Comparison of ENCODE assay signal across 16 cellular contexts in the genomic region with DNA sequence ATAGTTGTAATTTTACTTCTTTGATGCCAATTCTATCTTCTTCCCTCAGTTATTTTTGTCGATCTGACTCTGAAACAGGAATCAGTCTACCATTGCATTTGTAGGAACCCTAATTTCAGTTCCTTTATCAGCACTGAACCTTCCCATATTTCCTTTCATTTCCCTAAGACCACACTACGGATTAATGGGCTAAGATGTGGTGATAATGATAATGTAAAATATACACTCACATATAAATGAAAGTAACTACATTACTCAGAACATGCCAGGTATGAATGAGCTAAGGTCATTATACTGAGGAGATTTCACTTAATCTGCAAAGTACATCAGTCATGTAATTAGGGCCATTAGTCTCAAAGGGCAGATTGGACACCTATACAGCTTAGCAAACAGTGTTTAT.
DNase-seq lines count a peak whose midpoint lies in the region; ATAC-seq and TF ChIP-seq lines count a peak whose summit lies in the region.
"Had no signal": no experiment of that assay in that cellular context is flagged by ENCODE, and none has a peak within 500 bp of the region (broad histone marks: within the 10 kb centered on the region; RNA-seq: fewer than 3 reads in every experiment).

No MANE protein-coding gene starts in this region.

- H3K27ac ChIP-seq in OCI-LY7 (ENCODE audit: low read depth, low read length, poor library complexity, severe bottlenecking), result peak overlapping the region; percentile 58
- no peak overlapping the region for H3K27ac ChIP-seq in sigmoid colon
- H3K27ac ChIP-seq in adrenal gland, result no peak overlapping the region
- H3K27ac ChIP-seq: heart left ventricle had no signal

- ATAC-seq in GM18520 (IDR thresholded peaks at IDR 0.05; ENCODE audit: unreplicated experiment) (peak; percentile 79), GM21619 (IDR thresholded peaks at IDR 0.05; ENCODE audit: unreplicated experiment) (peak; percentile 61), HG03196 (IDR thresholded peaks at IDR 0.05; ENCODE audit: unreplicated experiment) (peak; percentile 57)
- ATAC-seq: activated CD8-positive, alpha-beta memory T cell treated with anti-CD3 and anti-CD28 coated beads, Interleukin-2, amount 10 ng/mL, durations not matched to agents 7 days and 5 days; CD8-positive, alpha-beta T cell; heart left ventricle had no signal

- DNase-seq in OCI-LY7 (ENCODE audit: low spot score) (no peak), sigmoid colon (no peak), NCI-H1092 (lab: John Stamatoyannopoulos, UW) (no peak), T-helper 2 cell (no peak), adrenal gland (no peak)
- DNase-seq: activated CD8-positive, alpha-beta memory T cell treated with anti-CD3 and anti-CD28 coated beads, Interleukin-2, amount 10 ng/mL, durations not matched to agents 7 days and 5 days; amygdala; CD8-positive, alpha-beta T cell; heart left ventricle; NCI-H526; stimulated activated CD4-positive, alpha-beta T cell treated with anti-CD3 and anti-CD28 coated beads, Interleukin-4, amount 100 ng/mL, for 1 hour; T1000 had no signal

- 52 to 69% methylated on average over 2 of the region's 2 CpGs for WGBS in sigmoid colon, 2 donors
- WGBS in adrenal gland, 4 donors, result 70 to 82% (median 78%) methylated on average over 2 of the region's 2 CpGs

- H3K4me1 ChIP-seq in OCI-LY7 (ENCODE audit: insufficient read depth, low read length, poor library complexity, severe bottlenecking) (peaks cover 29% of the 10 kb centered on the region), sigmoid colon (peaks cover 0 to 5% (median 0%) of the 10 kb centered on the region in 4 donors), adrenal gland (replicated peaks in 1 of 2) (no peaks in the 10 kb centered on the region)

- H3K36me3 ChIP-seq in OCI-LY7 (ENCODE audit: insufficient read depth, low read length), result no peaks in the 10 kb centered on the region; the same call in 1 of the 2 replicates
- no peaks in the 10 kb centered on the region for H3K36me3 ChIP-seq in sigmoid colon
- H3K36me3 ChIP-seq in adrenal gland (replicated peaks in 1 of 2), result no peaks in the 10 kb centered on the region
- H3K36me3 ChIP-seq: heart left ventricle had no signal

- no peaks in the 10 kb centered on the region for H4K20me1 ChIP-seq in OCI-LY7 (ENCODE audit: insufficient read depth, low read length)

- H3K4me3 ChIP-seq in OCI-LY7 (ENCODE audit: low read depth, low read length, poor library complexity, severe bottlenecking) (peak overlapping the region; percentile 28), sigmoid colon (no peak overlapping the region), adrenal gland (no peak overlapping the region)
- H3K4me3 ChIP-seq: heart left ventricle, lung had no signal

- no peak for TF ChIP-seq POLR2A in sigmoid colon (IDR thresholded peaks at IDR 0.05)
- TF ChIP-seq POLR2A in adrenal gland (IDR thresholded peaks at IDR 0.05), result no peak

- CTCF ChIA-PET in OCI-LY7 (lab: Charles Lee; ENCODE audit: unreplicated experiment), result interaction anchor here (0.9 kb wide), 1 partner anchor 40 kb away, joined by 3 read pairs; no protein-coding TSS in a partner anchor

- peak overlapping the region; percentile 51 for H3K4me2 ChIP-seq in OCI-LY7 (ENCODE audit: low read length)

- peak overlapping the region; percentile 83 for H2AFZ ChIP-seq in OCI-LY7 (ENCODE audit: low read length)

- no TSS peak for BruUV-seq in OCI-LY7 (replicated peaks; lab: Mats Ljungman, UMichigan)

- no peaks in the 10 kb centered on the region for H3K9me2 ChIP-seq in OCI-LY7 (ENCODE audit: insufficient read depth, low read length)

- H3K9me3 ChIP-seq in OCI-LY7 (ENCODE audit: low read length) (peaks cover 4% of the 10 kb centered on the region; the same call in 1 of the 2 replicates), sigmoid colon (no peaks in the 10 kb centered on the region), adrenal gland (replicated peaks in 1 of 3) (no peaks in the 10 kb centered on the region)
- H3K9me3 ChIP-seq: heart left ventricle had no signal

- no peaks in the 10 kb centered on the region for H3K79me2 ChIP-seq in OCI-LY7 (ENCODE audit: insufficient read depth, low read depth, low read length)

- intact Hi-C loops in OCI-LY7 (cut with micrococcal nuclease; ENCODE audit: unreplicated experiment), result no loop called here
- intact Hi-C loops in sigmoid colon (cut with DNase I), result no loop called here
- intact Hi-C loops in adrenal gland (cut with DNase I), result no loop called here

- TF ChIP-seq CTCF in OCI-LY7 (conservative IDR thresholded peaks at IDR 0.05; ENCODE audit: low read length), result no peak
- TF ChIP-seq CTCF in sigmoid colon (IDR thresholded peaks at IDR 0.05), result no peak
- TF ChIP-seq CTCF in adrenal gland (IDR thresholded peaks at IDR 0.05), result no peak

- no peak for TF ChIP-seq EP300 in sigmoid colon (IDR thresholded peaks at IDR 0.05)

- H3K27me3 ChIP-seq in sigmoid colon (no peaks in the 10 kb centered on the region), adrenal gland (no peaks in the 10 kb centered on the region)
- H3K27me3 ChIP-seq: heart left ventricle had no signal

- POLR2A ChIA-PET in OCI-LY7 (lab: Charles Lee), result interaction anchor here (0.6 to 2.1 kb wide), 5 partner anchors 8 to 16 kb away, joined by 3 to 8 read pairs (median 3); no protein-coding TSS in a partner anchor
